8 cellular contexts compared by ENCODE assay signal in genomic region chr11:62974848-62975522, GRCh38. TPM values are rescaled to one million over a fixed set of nuclear protein-coding genes. Genes with fewer than 3 reads are reported as not detected.
DNase-seq lines count a peak whose midpoint lies in the region; ATAC-seq and TF ChIP-seq lines count a peak whose summit lies in the region.

No MANE protein-coding gene starts in this region.

- no peak for ATAC-seq in GM18505 (IDR thresholded peaks at IDR 0.05; ENCODE audit: unreplicated experiment)

- TF ChIP-seq RAD21 in Ishikawa (IDR thresholded peaks at IDR 0.05; ENCODE audit: low read depth): peak; percentile 46; the same call in 1 of the 2 replicates

- TF ChIP-seq POLR2A in GM18505 (IDR thresholded peaks at IDR 0.05; ENCODE audit: borderline replicate concordance, extremely low read depth, insufficient read depth, insufficient read length): no peak

- TF ChIP-seq EP300 in Ishikawa (IDR thresholded peaks at IDR 0.05; ENCODE audit: borderline replicate concordance): no peak

- DNase-seq in Daoy (ENCODE audit: low read depth) (peak; percentile 72), SHP77 treated with DMSO at 0.1 percent for 48 hours (lab: John Stamatoyannopoulos, UW) (peak; percentile 49), glomerular visceral epithelial cell (ENCODE audit: extremely low spot score) (peak; percentile 11), ureter (ENCODE audit: low spot score) (no peak), DMS114 treated with DMSO at 0.1 percent for 48 hours (lab: John Stamatoyannopoulos, UW; ENCODE audit: unreplicated experiment) (no peak)
- DNase-seq in stimulated activated CD4-positive, alpha-beta T cell treated with anti-CD3 and anti-CD28 coated beads, Interleukin-4, amount 100 ng/mL, for 24 hours: peak; percentile 11

TF ChIP-seq in Ishikawa, 13 proteins besides CTCF, POLR2A, EP300 and RAD21:
- peak; percentile 59; the same call in 1 of the 2 replicates for TF ChIP-seq NFIC (IDR thresholded peaks at IDR 0.05)
- no peak for TF ChIP-seq TAF1 (IDR thresholded peaks at IDR 0.05; ENCODE audit: low read depth)

RNA-seq across cellular contexts. Expression of gene SLC22A6, which starts 9.8 kb away (rescaled TPM):
- total RNA-seq in Daoy (2014; rRNA removed; shearing (Covaris generic)): not detected in 2 replicates
- total RNA-seq in ureter: not detected

RNA-seq across cellular contexts. Expression of gene SLC22A8, which starts 40.7 kb away (rescaled TPM):
- total RNA-seq in Daoy (2014; rRNA removed; shearing (Covaris generic)): not detected in 2 replicates
- total RNA-seq in ureter: not detected

RNA-seq across cellular contexts. Expression of gene CHRM1, which starts 53.8 kb away (rescaled TPM):
- not detected in 2 replicates for total RNA-seq in Daoy (2014; rRNA removed; shearing (Covaris generic))
- total RNA-seq in ureter: not detected

Comparison
In these comparisons a context has a peak if more than half of its experiments do, and no peak if none do; other contexts are left out.
1. DNase-seq: peak in Daoy (single experiment), SHP77 treated with DMSO at 0.1 percent for 48 hours (single experiment), glomerular visceral epithelial cell (single experiment) and stimulated activated CD4-positive, alpha-beta T cell treated with anti-CD3 and anti-CD28 coated beads, Interleukin-4, amount 100 ng/mL, for 24 hours (single experiment); none in ureter (single experiment) and DMS114 treated with DMSO at 0.1 percent for 48 hours (single experiment).